In the genomic region with DNA sequence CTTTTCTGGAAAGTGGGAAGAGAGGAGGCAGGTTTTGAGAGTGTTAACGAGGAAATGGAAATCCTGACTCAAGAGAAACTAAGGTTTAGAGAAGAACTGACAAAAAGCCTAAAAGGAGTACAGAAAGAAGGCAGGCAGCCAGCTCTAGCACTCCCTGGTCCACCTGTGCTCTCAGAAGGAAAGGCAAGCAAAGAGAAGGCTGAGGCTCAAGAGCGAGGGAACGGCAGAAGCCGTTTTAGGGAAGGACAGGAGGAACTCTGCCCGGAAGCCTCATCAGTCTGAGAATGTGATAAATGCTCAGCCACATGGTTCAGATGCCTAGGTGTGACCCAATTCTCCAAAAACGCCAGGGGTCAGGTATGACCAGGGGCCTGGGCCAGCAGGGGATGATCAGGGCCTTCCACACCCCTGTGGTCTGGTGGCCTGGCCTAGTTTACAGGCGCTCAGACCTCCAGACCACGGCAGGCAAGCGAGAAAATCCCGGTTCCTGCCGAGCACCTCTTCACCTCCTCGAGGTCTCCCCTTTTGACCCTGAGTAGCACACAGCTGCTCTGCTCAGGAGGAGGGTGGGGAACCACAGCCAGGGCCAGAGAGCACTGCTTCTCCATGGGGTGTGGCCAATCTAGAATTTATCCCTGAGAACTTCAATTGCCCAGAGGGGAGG, we compare ENCODE assay signal across 12 cellular contexts.
DNase-seq lines count a peak whose midpoint lies in the region; ATAC-seq and TF ChIP-seq lines count a peak whose summit lies in the region.
"Had no signal": no experiment of that assay in that cellular context is flagged by ENCODE, and none has a peak within 500 bp of the region (broad histone marks: within the 10 kb centered on the region; RNA-seq: fewer than 3 reads in every experiment).

No MANE protein-coding gene starts in this region.

- intact Hi-C loops in Caco-2 (cut with micrococcal nuclease; ENCODE audit: unreplicated experiment): no loop called here

- H3K9me3 ChIP-seq in Caco-2 (no peaks in the 10 kb centered on the region), HEK293 (ENCODE audit: control insufficient read depth, insufficient read depth, low read depth, low read length) (no peaks in the 10 kb centered on the region)
- H3K9me3 ChIP-seq: heart right ventricle had no signal

- H3K27ac ChIP-seq in HEK293 (ENCODE audit: extremely low read depth, low read depth, low read length): no peak overlapping the region
- H3K27ac ChIP-seq: cardiac muscle cell, heart right ventricle had no signal

- DNase-seq in Caco-2: no peak
- no peak for DNase-seq in central memory CD8-positive, alpha-beta T cell (ENCODE audit: low spot score in 2 of 2)
- no peak for DNase-seq in natural killer cell treated with Interleukin-12 subunit alpha and Interleukin-12 subunit beta and Interleukin-15 and Interleukin-18, amount 100 ng/mL, for 72 hours (ENCODE audit: low spot score)
- DNase-seq: heart right ventricle, left cardiac atrium had no signal

- peaks cover 5% of the 10 kb centered on the region; the same call in 1 of the 2 replicates for H3K4me1 ChIP-seq in Caco-2
- no peaks in the 10 kb centered on the region for H3K4me1 ChIP-seq in HEK293 (ENCODE audit: control insufficient read depth, insufficient read depth, low read length)
- H3K4me1 ChIP-seq: heart right ventricle had no signal

- peak overlapping the region; percentile 16 for H3K27ac Mint-ChIP-seq in Caco-2 (ENCODE audit: unreplicated experiment)
- H3K27ac Mint-ChIP-seq in central memory CD8-positive, alpha-beta T cell (ENCODE audit: low read depth): peak overlapping the region; percentile 13
- peak overlapping the region; percentile 40 to 94 for H3K27ac Mint-ChIP-seq in natural killer cell treated with Interleukin-12 subunit alpha and Interleukin-12 subunit beta and Interleukin-15 and Interleukin-18, amount 100 ng/mL, for 72 hours

- no peak overlapping the region for H3K4me3 Mint-ChIP-seq in Caco-2 (ENCODE audit: unreplicated experiment)
- H3K4me3 Mint-ChIP-seq in central memory CD8-positive, alpha-beta T cell: no peak overlapping the region
- no peak overlapping the region for H3K4me3 Mint-ChIP-seq in natural killer cell treated with Interleukin-12 subunit alpha and Interleukin-12 subunit beta and Interleukin-15 and Interleukin-18, amount 100 ng/mL, for 72 hours

- H3K4me1 Mint-ChIP-seq in Caco-2 (ENCODE audit: low read depth, unreplicated experiment): peaks cover 8% of the 10 kb centered on the region
- no peaks in the 10 kb centered on the region for H3K4me1 Mint-ChIP-seq in central memory CD8-positive, alpha-beta T cell
- peaks cover 14 to 18% of the 10 kb centered on the region in 2 donors for H3K4me1 Mint-ChIP-seq in natural killer cell treated with Interleukin-12 subunit alpha and Interleukin-12 subunit beta and Interleukin-15 and Interleukin-18, amount 100 ng/mL, for 72 hours (ENCODE audit: low read depth in 2 of 2)

- H3K27me3 ChIP-seq in Caco-2 (replicated peaks; ENCODE audit: control insufficient read depth, insufficient read depth, low read length): no peaks in the 10 kb centered on the region
- H3K27me3 ChIP-seq: cardiac muscle cell, heart right ventricle had no signal

- no TSS peak for BruUV-seq in Caco-2 (replicated peaks; lab: Mats Ljungman, UMichigan)

- H3K36me3 ChIP-seq in Caco-2 (ENCODE audit: control insufficient read depth, insufficient read depth, low read length): no peaks in the 10 kb centered on the region
- H3K36me3 ChIP-seq in HEK293 (ENCODE audit: control insufficient read depth in 2 of 2, insufficient read depth in 1 of 2, low read length in 2 of 2): peaks cover 0 to 7% of the 10 kb centered on the region in 2 experiments; a peak in 2 of 3 replicates
- H3K36me3 ChIP-seq: cardiac muscle cell had no signal

- no peaks in the 10 kb centered on the region for H3K9me3 Mint-ChIP-seq in Caco-2 (ENCODE audit: unreplicated experiment)
- H3K9me3 Mint-ChIP-seq in central memory CD8-positive, alpha-beta T cell: no peaks in the 10 kb centered on the region
- no peaks in the 10 kb centered on the region for H3K9me3 Mint-ChIP-seq in natural killer cell treated with Interleukin-12 subunit alpha and Interleukin-12 subunit beta and Interleukin-15 and Interleukin-18, amount 100 ng/mL, for 72 hours

- H3K4me3 ChIP-seq in Caco-2 (ENCODE audit: low read depth, low read length): no peak overlapping the region
- no peak overlapping the region for H3K4me3 ChIP-seq in HEK293 (ENCODE audit: low read depth, low read length)
- H3K4me3 ChIP-seq: cardiac muscle cell, heart right ventricle, smooth muscle cell had no signal

- CTCF ChIA-PET in Caco-2 (lab: Charles Lee): no interaction called here
- CTCF ChIA-PET in HEK293 (lab: Yijun Ruan, JAX): interaction anchor here (0.6 to 0.7 kb wide), 4 partner anchors 18 to 601 kb away, joined by 3 to 4 read pairs (median 4); no protein-coding TSS in a partner anchor

- ATAC-seq in central memory CD8-positive, alpha-beta T cell (replicated peaks; ENCODE audit: extremely low read depth, poor library complexity, severe bottlenecking): no peak
- ATAC-seq in natural killer cell treated with Interleukin-12 subunit alpha and Interleukin-12 subunit beta and Interleukin-15 and Interleukin-18, amount 100 ng/mL, for 72 hours: peak; percentile 54
- ATAC-seq in GM21576 (IDR thresholded peaks at IDR 0.05; ENCODE audit: unreplicated experiment) (no peak), HG03520 (IDR thresholded peaks at IDR 0.05; ENCODE audit: unreplicated experiment) (no peak), HG03457 (IDR thresholded peaks at IDR 0.05; ENCODE audit: unreplicated experiment) (no peak), HG03025 (IDR thresholded peaks at IDR 0.05; ENCODE audit: low FRiP score, unreplicated experiment) (no peak)
- ATAC-seq: heart right ventricle, left cardiac atrium had no signal

- no peak for TF ChIP-seq CTCF in Caco-2 (IDR thresholded peaks at IDR 0.05; ENCODE audit: insufficient read depth in 1 of 2, low read depth in 1 of 2, low read length in 1 of 2, severe bottlenecking in 1 of 2, unreplicated experiment in 1 of 2)
- no peak for TF ChIP-seq CTCF in HEK293 (tag by site-specific recombination; IDR thresholded peaks at IDR 0.05)

- no peaks in the 10 kb centered on the region for H3K27me3 Mint-ChIP-seq in Caco-2 (ENCODE audit: insufficient read depth, unreplicated experiment)
- no peaks in the 10 kb centered on the region for H3K27me3 Mint-ChIP-seq in central memory CD8-positive, alpha-beta T cell
- H3K27me3 Mint-ChIP-seq in natural killer cell treated with Interleukin-12 subunit alpha and Interleukin-12 subunit beta and Interleukin-15 and Interleukin-18, amount 100 ng/mL, for 72 hours: no peaks in the 10 kb centered on the region

- POLR2A ChIA-PET in Caco-2 (lab: Charles Lee) (no interaction called here), HEK293 (lab: Yijun Ruan, JAX) (no interaction called here)

- no peaks in the 10 kb centered on the region for H3K36me3 Mint-ChIP-seq in Caco-2 (ENCODE audit: insufficient read depth, unreplicated experiment)
- peaks cover 67% of the 10 kb centered on the region for H3K36me3 Mint-ChIP-seq in central memory CD8-positive, alpha-beta T cell (ENCODE audit: insufficient read depth)
- H3K36me3 Mint-ChIP-seq in natural killer cell treated with Interleukin-12 subunit alpha and Interleukin-12 subunit beta and Interleukin-15 and Interleukin-18, amount 100 ng/mL, for 72 hours: peaks cover 10% of the 10 kb centered on the region

TF ChIP-seq in HEK293, 187 proteins besides CTCF, POLR2A, EP300 and RAD21:
- peak; percentile 48 for TF ChIP-seq ZIC2 (tag by site-specific recombination; IDR thresholded peaks at IDR 0.05)
- TF ChIP-seq, protein P1, sequence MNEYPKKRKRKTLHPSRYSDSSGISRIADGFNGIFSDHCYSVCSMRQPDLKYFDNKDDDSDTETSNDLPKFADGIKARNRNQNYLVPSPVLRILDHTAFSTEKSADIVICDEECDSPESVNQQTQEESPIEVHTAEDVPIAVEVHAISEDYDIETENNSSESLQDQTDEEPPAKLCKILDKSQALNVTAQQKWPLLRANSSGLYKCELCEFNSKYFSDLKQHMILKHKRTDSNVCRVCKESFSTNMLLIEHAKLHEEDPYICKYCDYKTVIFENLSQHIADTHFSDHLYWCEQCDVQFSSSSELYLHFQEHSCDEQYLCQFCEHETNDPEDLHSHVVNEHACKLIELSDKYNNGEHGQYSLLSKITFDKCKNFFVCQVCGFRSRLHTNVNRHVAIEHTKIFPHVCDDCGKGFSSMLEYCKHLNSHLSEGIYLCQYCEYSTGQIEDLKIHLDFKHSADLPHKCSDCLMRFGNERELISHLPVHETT (tag by site-specific recombination; IDR thresholded peaks at IDR 0.05): no peak

Comparison
In these comparisons a context has a peak if more than half of its experiments do, and no peak if none do; other contexts are left out.
1. H3K27ac Mint-ChIP-seq: peak in every context shown above with its lines; median percentile 67 in natural killer cell treated with Interleukin-12 subunit alpha and Interleukin-12 subunit beta and Interleukin-15 and Interleukin-18, amount 100 ng/mL, for 72 hours; 16 in Caco-2; 13 in central memory CD8-positive, alpha-beta T cell.
2. ATAC-seq: peak in natural killer cell treated with Interleukin-12 subunit alpha and Interleukin-12 subunit beta and Interleukin-15 and Interleukin-18, amount 100 ng/mL, for 72 hours (2 of 2); none in central memory CD8-positive, alpha-beta T cell (single experiment), GM21576 (single experiment), HG03520 (single experiment), HG03457 (single experiment) and HG03025 (single experiment).